1 cellular context compared by ENCODE assay signal in genomic region chr17:75091855-75092327, GRCh38.
TF ChIP-seq lines count a peak whose summit lies in the region.

No MANE protein-coding gene starts in this region.

TF ChIP-seq in H1, 55 proteins besides CTCF, POLR2A, EP300 and RAD21:
- no peak for TF ChIP-seq FOSL1 (IDR thresholded peaks at IDR 0.05; ENCODE audit: insufficient read depth, low read depth, low read length)
- TF ChIP-seq SUZ12 (IDR thresholded peaks at IDR 0.05; ENCODE audit: low read length), result no peak
- TF ChIP-seq SIRT6 (IDR thresholded peaks at IDR 0.05; ENCODE audit: low read length), result no peak
- TF ChIP-seq KDM1A (IDR thresholded peaks at IDR 0.05; ENCODE audit: borderline replicate concordance, low read length), result no peak
- no peak for TF ChIP-seq GABPA (IDR thresholded peaks at IDR 0.05; ENCODE audit: borderline replicate concordance, insufficient read depth, low read length)
- TF ChIP-seq KDM4A (IDR thresholded peaks at IDR 0.05; ENCODE audit: low read depth, low read length, severe bottlenecking), result no peak
- no peak for TF ChIP-seq JUN (IDR thresholded peaks at IDR 0.05; ENCODE audit: low read depth, low read length)
- TF ChIP-seq MAFK (IDR thresholded peaks at IDR 0.05; ENCODE audit: low read depth, low read length), result no peak
- TF ChIP-seq TAF7 (optimal IDR thresholded peaks at IDR 0.05; ENCODE audit: borderline replicate concordance, low read depth, low read length), result no peak
- no peak for TF ChIP-seq CTBP2 (IDR thresholded peaks at IDR 0.05; ENCODE audit: borderline replicate concordance, insufficient read depth, insufficient read length, low read length)
- TF ChIP-seq BCL11A (IDR thresholded peaks at IDR 0.05; ENCODE audit: low read depth in 2 of 2, low read length in 2 of 2), result no peak
- TF ChIP-seq MAX (IDR thresholded peaks at IDR 0.05), result no peak
